Comparison of ENCODE assay signal across 10 cellular contexts in genomic region chr1:82565146-82565545, GRCh38.
A peak's percentile ranks its signal among the peaks of the same experiment; 100 is the strongest.
DNase-seq lines count a peak whose midpoint lies in the region; ATAC-seq, FAIRE-seq and TF ChIP-seq lines count a peak whose summit lies in the region.
"Had no signal": no experiment of that assay in that cellular context is flagged by ENCODE, and none has a peak within 500 bp of the region (broad histone marks: within the 10 kb centered on the region; RNA-seq: fewer than 3 reads in every experiment).

No MANE protein-coding gene starts in this region.

- no peak overlapping the region for H3K4me3 ChIP-seq in fibroblast of pulmonary artery (replicated peaks; ENCODE audit: low read depth, low read length)
- H3K4me3 ChIP-seq: SJSA1 had no signal

- FAIRE-seq in D721Med (lab: Jason Lieb, UNC), result peak; percentile 25

- no peak for DNase-seq in D721Med (ENCODE audit: insufficient read length, low spot score)
- DNase-seq in RKO (ENCODE audit: low spot score), result peak; percentile 70
- DNase-seq in fibroblast of pulmonary artery (ENCODE audit: low read depth), result peak; percentile 70
- peak; percentile 64 for DNase-seq in non-pigmented ciliary epithelial cell (ENCODE audit: low read depth)
- no peak for DNase-seq in NCI-H1417 treated with DMSO at 0.1 percent for 48 hours (lab: John Stamatoyannopoulos, UW)
- DNase-seq: activated effector memory CD4-positive, alpha-beta T cell treated with Interleukin-2 at 50 U/mL for 16 hours had no signal

- ATAC-seq in HG03432 (IDR thresholded peaks at IDR 0.05; ENCODE audit: unreplicated experiment) (no peak), HG03460 (IDR thresholded peaks at IDR 0.05; ENCODE audit: unreplicated experiment) (no peak), GM18868 (IDR thresholded peaks at IDR 0.05; ENCODE audit: unreplicated experiment) (no peak)

- TF ChIP-seq CTCF in D721Med (IDR thresholded peaks at IDR 0.05; ENCODE audit: insufficient read depth, missing control alignments), result no peak
- TF ChIP-seq CTCF in fibroblast of pulmonary artery (IDR thresholded peaks at IDR 0.05; ENCODE audit: low read length, missing control alignments), result peak; percentile 27

Comparison
In these comparisons a context has a peak if more than half of its experiments do, and no peak if none do; other contexts are left out.
1. DNase-seq: peak in RKO (single experiment), fibroblast of pulmonary artery (single experiment) and non-pigmented ciliary epithelial cell (single experiment); none in D721Med (single experiment) and NCI-H1417 treated with DMSO at 0.1 percent for 48 hours (single experiment).